ENCODE assay signal across 36 cellular contexts in the genomic region with DNA sequence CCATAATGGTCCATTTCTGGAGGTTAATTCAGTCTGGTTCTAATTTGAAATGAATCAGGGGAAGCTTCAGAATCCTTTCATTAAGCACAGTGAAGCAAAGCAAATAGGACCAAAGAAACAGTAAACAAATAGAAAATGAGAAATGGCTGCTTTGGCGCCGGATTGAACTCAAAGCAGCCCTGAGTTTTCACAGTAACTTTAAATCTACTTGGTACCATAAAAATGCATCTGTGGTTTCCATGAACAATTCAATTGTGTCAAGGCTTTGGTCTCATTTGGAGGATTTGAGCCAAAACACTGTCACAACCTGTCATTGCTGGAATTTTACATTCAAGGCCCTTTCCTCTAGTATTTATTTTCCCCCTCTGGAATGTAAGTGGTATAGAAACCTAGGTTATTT.
"Had no signal": no experiment of that assay in that cellular context is flagged by ENCODE, and none has a peak within 500 bp of the region (broad histone marks: within the 10 kb centered on the region; RNA-seq: fewer than 3 reads in every experiment).

No MANE protein-coding gene starts in this region.

- H3K9me3 Mint-ChIP-seq: activated B cell treated with CpG ODN at 0.5 μM for 24 hours; activated CD4-positive, alpha-beta memory T cell treated with anti-CD3 and anti-CD28 coated beads for 36 hours; activated CD4-positive, alpha-beta T cell treated with anti-CD3 and anti-CD28 coated beads, Interleukin-2, amount 10 ng/mL, durations not matched to agents 24 days and 14 days; activated CD8-positive, alpha-beta T cell treated with anti-CD3 and anti-CD28 coated beads for 36 hours; activated naive CD4-positive, alpha-beta T cell treated with anti-CD3 and anti-CD28 coated beads for 36 hours; activated naive CD4-positive, alpha-beta T cell treated with anti-CD3 and anti-CD28 coated beads, Interleukin-2, amount 50 U/mL, for 72 hours; activated naive CD8-positive, alpha-beta T cell treated with anti-CD3 and anti-CD28 coated beads for 36 hours; activated T-cell treated with anti-CD3 and anti-CD28 coated beads, Interleukin-2, amount 50 U/mL, for 4 hours; activated T-cell treated with anti-CD3 and anti-CD28 coated beads, Interleukin-2, amount 50 U/mL, for 72 hours; activated T-helper 1 cell treated with anti-CD3 and anti-CD28 coated beads, Interleukin-12 subunit alpha, Interleukin-12 subunit beta, Interleukin-2, Interleukin-4 antibody, amounts not matched to agents 30 ng/mL and 10 ng/mL and 1 ng/mL, durations not matched to agents 14 hours and 24 hours and 36 hours; activated T-helper 17 cell treated with anti-CD3 and anti-CD28 coated beads, Interleukin-2, amount 50 U/mL, for 72 hours; central memory CD8-positive, alpha-beta T cell; T-helper 1 cell treated with Interleukin-12 subunit alpha and Interleukin-12 subunit beta and Interleukin-4 antibody, amounts not matched to agents 30 μg/mL and 1 μg/mL, for 36 hours; T-helper 2 cell treated with Interferon-gamma antibody and Interleukin-4, amounts not matched to agents 5 μg/mL and 100 μg/mL, for 36 hours had no signal

- DNase-seq: activated B cell treated with CpG ODN at 0.5 μM for 24 hours; activated CD4-positive, alpha-beta memory T cell treated with anti-CD3 and anti-CD28 coated beads for 36 hours; activated CD4-positive, alpha-beta T cell treated with anti-CD3 and anti-CD28 coated beads for 4 hours; activated CD4-positive, alpha-beta T cell treated with anti-CD3 and anti-CD28 coated beads, Interleukin-2, amount 10 ng/mL, durations not matched to agents 24 days and 14 days; activated CD4-positive, alpha-beta T cell treated with anti-CD3 and anti-CD28 coated beads, Interleukin-2, amount 50 U/mL, for 1 hour; activated CD4-positive, alpha-beta T cell treated with anti-CD3 and anti-CD28 coated beads, Interleukin-2, amount 50 U/mL, for 4 hours; activated CD4-positive, CD25-positive, alpha-beta regulatory T cell treated with anti-CD3 and anti-CD28 coated beads, Interleukin-2, amount 50 U/mL, for 72 hours; activated CD8-positive, alpha-beta memory T cell treated with anti-CD3 and anti-CD28 coated beads, Interleukin-2, amount 50 U/mL, for 4 hours; activated CD8-positive, alpha-beta T cell treated with anti-CD3 and anti-CD28 coated beads for 36 hours; activated effector memory CD4-positive, alpha-beta T cell treated with anti-CD3 and anti-CD28 coated beads, Interleukin-2, amount 50 U/mL, for 16 hours; activated gamma-delta T cell treated with Interleukin-2 at 50 U/mL for 16 hours; activated naive CD4-positive, alpha-beta T cell; activated naive CD4-positive, alpha-beta T cell treated with anti-CD3 and anti-CD28 coated beads for 36 hours; activated naive CD4-positive, alpha-beta T cell treated with anti-CD3 and anti-CD28 coated beads, Interleukin-2, amount 50 U/mL, for 16 hours; activated naive CD8-positive, alpha-beta T cell treated with anti-CD3 and anti-CD28 coated beads for 36 hours; activated T-cell treated with anti-CD3 and anti-CD28 coated beads for 4 hours; activated T-cell treated with anti-CD3 and anti-CD28 coated beads, Interleukin-2, amount 50 U/mL, for 1 hour; activated T-cell treated with anti-CD3 and anti-CD28 coated beads, Interleukin-2, amount 50 U/mL, for 4 hours; activated T-cell treated with anti-CD3 and anti-CD28 coated beads, Interleukin-2, amount 50 U/mL, for 72 hours; adrenal gland; amniotic stem cell; aorta; caudate nucleus; cerebellar nuclear complex; T-helper 1 cell; T-helper 2 cell; T-helper 9 cell had no signal

- H3K4me3 ChIP-seq: adrenal gland, cardiac muscle cell had no signal

- ATAC-seq: activated CD8-positive, alpha-beta T cell treated with anti-CD3 and anti-CD28 coated beads for 36 hours; activated naive CD4-positive, alpha-beta T cell treated with anti-CD3 and anti-CD28 coated beads, Interleukin-2, amount 50 U/mL, for 72 hours; activated T-cell treated with anti-CD3 and anti-CD28 coated beads, Interleukin-2, amount 50 U/mL, for 4 hours; activated T-cell treated with anti-CD3 and anti-CD28 coated beads, Interleukin-2, amount 50 U/mL, for 72 hours; activated T-helper 17 cell treated with anti-CD3 and anti-CD28 coated beads, Interleukin-2, amount 50 U/mL, for 72 hours had no signal

- H3K27ac ChIP-seq: adrenal gland, cardiac muscle cell, VCaP had no signal

- H3K36me3 ChIP-seq: adrenal gland, cardiac muscle cell had no signal

- H3K27ac Mint-ChIP-seq: activated B cell treated with CpG ODN at 0.5 μM for 24 hours; activated CD4-positive, alpha-beta memory T cell treated with anti-CD3 and anti-CD28 coated beads for 36 hours; activated CD4-positive, alpha-beta T cell treated with anti-CD3 and anti-CD28 coated beads, Interleukin-2, amount 10 ng/mL, durations not matched to agents 24 days and 14 days; activated CD8-positive, alpha-beta T cell treated with anti-CD3 and anti-CD28 coated beads for 36 hours; activated naive CD4-positive, alpha-beta T cell treated with anti-CD3 and anti-CD28 coated beads for 36 hours; activated naive CD4-positive, alpha-beta T cell treated with anti-CD3 and anti-CD28 coated beads, Interleukin-2, amount 50 U/mL, for 72 hours; activated naive CD8-positive, alpha-beta T cell treated with anti-CD3 and anti-CD28 coated beads for 36 hours; activated T-cell treated with anti-CD3 and anti-CD28 coated beads, Interleukin-2, amount 50 U/mL, for 72 hours; activated T-helper 1 cell treated with anti-CD3 and anti-CD28 coated beads, Interleukin-12 subunit alpha, Interleukin-12 subunit beta, Interleukin-2, Interleukin-4 antibody, amounts not matched to agents 30 ng/mL and 10 ng/mL and 1 ng/mL, durations not matched to agents 14 hours and 24 hours and 36 hours; activated T-helper 17 cell treated with anti-CD3 and anti-CD28 coated beads, Interleukin-2, amount 50 U/mL, for 72 hours; brain; T-helper 1 cell treated with Interleukin-12 subunit alpha and Interleukin-12 subunit beta and Interleukin-4 antibody, amounts not matched to agents 30 μg/mL and 1 μg/mL, for 36 hours; T-helper 2 cell treated with Interferon-gamma antibody and Interleukin-4, amounts not matched to agents 5 μg/mL and 100 μg/mL, for 36 hours had no signal

- H3K4me3 Mint-ChIP-seq: activated B cell treated with CpG ODN at 0.5 μM for 24 hours; activated CD4-positive, alpha-beta memory T cell treated with anti-CD3 and anti-CD28 coated beads for 36 hours; activated CD4-positive, alpha-beta T cell treated with anti-CD3 and anti-CD28 coated beads, Interleukin-2, amount 10 ng/mL, durations not matched to agents 24 days and 14 days; activated CD8-positive, alpha-beta T cell treated with anti-CD3 and anti-CD28 coated beads for 36 hours; activated naive CD4-positive, alpha-beta T cell treated with anti-CD3 and anti-CD28 coated beads for 36 hours; activated naive CD8-positive, alpha-beta T cell treated with anti-CD3 and anti-CD28 coated beads for 36 hours; activated T-cell treated with anti-CD3 and anti-CD28 coated beads, Interleukin-2, amount 50 U/mL, for 4 hours; activated T-cell treated with anti-CD3 and anti-CD28 coated beads, Interleukin-2, amount 50 U/mL, for 72 hours; activated T-helper 1 cell treated with anti-CD3 and anti-CD28 coated beads, Interleukin-12 subunit alpha, Interleukin-12 subunit beta, Interleukin-2, Interleukin-4 antibody, amounts not matched to agents 30 ng/mL and 10 ng/mL and 1 ng/mL, durations not matched to agents 14 hours and 24 hours and 36 hours; activated T-helper 17 cell treated with anti-CD3 and anti-CD28 coated beads, Interleukin-2, amount 50 U/mL, for 72 hours; brain; central memory CD8-positive, alpha-beta T cell; T-helper 1 cell treated with Interleukin-12 subunit alpha and Interleukin-12 subunit beta and Interleukin-4 antibody, amounts not matched to agents 30 μg/mL and 1 μg/mL, for 36 hours; T-helper 2 cell treated with Interferon-gamma antibody and Interleukin-4, amounts not matched to agents 5 μg/mL and 100 μg/mL, for 36 hours had no signal

- H3K36me3 Mint-ChIP-seq: activated CD4-positive, alpha-beta memory T cell treated with anti-CD3 and anti-CD28 coated beads for 36 hours; activated naive CD4-positive, alpha-beta T cell treated with anti-CD3 and anti-CD28 coated beads, Interleukin-2, amount 50 U/mL, for 72 hours; activated naive CD8-positive, alpha-beta T cell treated with anti-CD3 and anti-CD28 coated beads for 36 hours; brain had no signal

- H3K4me1 Mint-ChIP-seq: activated B cell treated with CpG ODN at 0.5 μM for 24 hours; activated CD4-positive, alpha-beta T cell treated with anti-CD3 and anti-CD28 coated beads, Interleukin-2, amount 10 ng/mL, durations not matched to agents 24 days and 14 days; activated T-helper 17 cell treated with anti-CD3 and anti-CD28 coated beads, Interleukin-2, amount 50 U/mL, for 72 hours; central memory CD8-positive, alpha-beta T cell had no signal

- H3K27me3 Mint-ChIP-seq: activated CD4-positive, alpha-beta T cell treated with anti-CD3 and anti-CD28 coated beads, Interleukin-2, amount 10 ng/mL, durations not matched to agents 24 days and 14 days; activated CD8-positive, alpha-beta T cell treated with anti-CD3 and anti-CD28 coated beads for 36 hours; central memory CD8-positive, alpha-beta T cell had no signal

- H3K9me3 ChIP-seq: adrenal gland had no signal
